ENCODE assay signal across 1 cellular context in the genomic region with DNA sequence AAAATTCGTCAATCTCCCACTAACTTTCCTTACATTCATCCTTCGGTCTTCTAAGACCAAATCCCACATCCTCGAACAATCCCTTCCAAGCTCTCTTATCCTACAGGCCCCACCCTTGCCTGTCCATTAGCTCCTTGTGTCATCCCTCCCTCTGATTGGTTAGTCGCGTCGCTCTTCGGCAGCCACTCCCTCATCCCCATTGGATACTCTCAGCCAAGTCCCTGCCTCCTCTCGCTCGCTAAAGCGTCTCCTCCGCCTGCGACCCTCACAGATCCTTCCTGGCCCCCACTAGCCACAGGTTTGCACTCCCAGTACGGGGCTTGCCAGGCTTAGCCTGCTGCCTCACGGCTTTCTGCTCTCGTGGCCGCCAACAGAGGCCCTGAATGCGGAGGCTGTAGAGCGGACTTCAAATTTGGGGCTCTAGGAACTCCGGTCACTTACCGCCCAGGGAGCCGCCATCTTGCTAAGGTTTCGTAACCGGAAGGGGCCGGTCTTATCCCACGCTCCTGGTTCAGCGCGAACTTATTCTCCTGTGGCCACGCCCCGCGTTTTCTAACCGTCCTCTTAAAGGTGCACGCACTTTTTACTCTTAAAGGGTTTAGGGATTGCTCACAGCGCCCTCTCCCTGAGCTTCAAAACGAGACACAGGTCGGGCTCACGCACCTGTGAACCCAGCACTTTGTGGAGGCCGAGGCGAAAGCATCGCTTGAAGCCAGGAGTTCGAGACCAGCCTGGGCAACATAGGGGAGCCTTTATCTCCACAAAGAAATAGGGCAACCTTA.
TF ChIP-seq lines count a peak whose summit lies in the region.

A gene (minus strand): TSS at position 472 of the 782 bp plus-strand sequence. CDS start 13 bp downstream, at position 459.

TF ChIP-seq in WTC11, 78 proteins besides CTCF, POLR2A, EP300 and RAD21 (continued from another document and continues in another):
- no peak for TF ChIP-seq MYBL2 (CRISPR knock-in tag; IDR thresholded peaks at IDR 0.05)
- TF ChIP-seq ZNF671 (CRISPR knock-in tag; IDR thresholded peaks at IDR 0.05) = no peak
- no peak for TF ChIP-seq PRRX2 (CRISPR knock-in tag; IDR thresholded peaks at IDR 0.05)
- TF ChIP-seq NFATC4 (CRISPR knock-in tag; IDR thresholded peaks at IDR 0.05) = no peak
- no peak for TF ChIP-seq FOXP1 (CRISPR knock-in tag; IDR thresholded peaks at IDR 0.05; ENCODE audit: borderline replicate concordance)
- TF ChIP-seq, protein P1, sequence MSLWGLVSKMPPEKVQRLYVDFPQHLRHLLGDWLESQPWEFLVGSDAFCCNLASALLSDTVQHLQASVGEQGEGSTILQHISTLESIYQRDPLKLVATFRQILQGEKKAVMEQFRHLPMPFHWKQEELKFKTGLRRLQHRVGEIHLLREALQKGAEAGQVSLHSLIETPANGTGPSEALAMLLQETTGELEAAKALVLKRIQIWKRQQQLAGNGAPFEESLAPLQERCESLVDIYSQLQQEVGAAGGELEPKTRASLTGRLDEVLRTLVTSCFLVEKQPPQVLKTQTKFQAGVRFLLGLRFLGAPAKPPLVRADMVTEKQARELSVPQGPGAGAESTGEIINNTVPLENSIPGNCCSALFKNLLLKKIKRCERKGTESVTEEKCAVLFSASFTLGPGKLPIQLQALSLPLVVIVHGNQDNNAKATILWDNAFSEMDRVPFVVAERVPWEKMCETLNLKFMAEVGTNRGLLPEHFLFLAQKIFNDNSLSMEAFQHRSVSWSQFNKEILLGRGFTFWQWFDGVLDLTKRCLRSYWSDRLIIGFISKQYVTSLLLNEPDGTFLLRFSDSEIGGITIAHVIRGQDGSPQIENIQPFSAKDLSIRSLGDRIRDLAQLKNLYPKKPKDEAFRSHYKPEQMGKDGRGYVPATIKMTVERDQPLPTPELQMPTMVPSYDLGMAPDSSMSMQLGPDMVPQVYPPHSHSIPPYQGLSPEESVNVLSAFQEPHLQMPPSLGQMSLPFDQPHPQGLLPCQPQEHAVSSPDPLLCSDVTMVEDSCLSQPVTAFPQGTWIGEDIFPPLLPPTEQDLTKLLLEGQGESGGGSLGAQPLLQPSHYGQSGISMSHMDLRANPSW (CRISPR knock-in tag; conservative IDR thresholded peaks at IDR 0.05; ENCODE audit: low read depth) = no peak
- TF ChIP-seq CREB1 (CRISPR knock-in tag; IDR thresholded peaks at IDR 0.05) = no peak
- no peak for TF ChIP-seq ZNF219 (CRISPR knock-in tag; IDR thresholded peaks at IDR 0.05; ENCODE audit: borderline replicate concordance)
- no peak for TF ChIP-seq ZNF317 (CRISPR knock-in tag; IDR thresholded peaks at IDR 0.05; ENCODE audit: borderline replicate concordance, low read depth)
- TF ChIP-seq, protein P2, sequence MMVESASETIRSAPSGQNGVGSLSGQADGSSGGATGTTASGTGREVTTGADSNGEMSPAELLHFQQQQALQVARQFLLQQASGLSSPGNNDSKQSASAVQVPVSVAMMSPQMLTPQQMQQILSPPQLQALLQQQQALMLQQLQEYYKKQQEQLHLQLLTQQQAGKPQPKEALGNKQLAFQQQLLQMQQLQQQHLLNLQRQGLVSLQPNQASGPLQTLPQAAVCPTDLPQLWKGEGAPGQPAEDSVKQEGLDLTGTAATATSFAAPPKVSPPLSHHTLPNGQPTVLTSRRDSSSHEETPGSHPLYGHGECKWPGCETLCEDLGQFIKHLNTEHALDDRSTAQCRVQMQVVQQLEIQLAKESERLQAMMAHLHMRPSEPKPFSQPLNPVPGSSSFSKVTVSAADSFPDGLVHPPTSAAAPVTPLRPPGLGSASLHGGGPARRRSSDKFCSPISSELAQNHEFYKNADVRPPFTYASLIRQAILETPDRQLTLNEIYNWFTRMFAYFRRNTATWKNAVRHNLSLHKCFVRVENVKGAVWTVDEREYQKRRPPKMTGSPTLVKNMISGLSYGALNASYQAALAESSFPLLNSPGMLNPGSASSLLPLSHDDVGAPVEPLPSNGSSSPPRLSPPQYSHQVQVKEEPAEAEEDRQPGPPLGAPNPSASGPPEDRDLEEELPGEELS (CRISPR knock-in tag; IDR thresholded peaks at IDR 0.05) = peak; percentile 39; the same call in 1 of the 2 replicates
- TF ChIP-seq, protein P3, sequence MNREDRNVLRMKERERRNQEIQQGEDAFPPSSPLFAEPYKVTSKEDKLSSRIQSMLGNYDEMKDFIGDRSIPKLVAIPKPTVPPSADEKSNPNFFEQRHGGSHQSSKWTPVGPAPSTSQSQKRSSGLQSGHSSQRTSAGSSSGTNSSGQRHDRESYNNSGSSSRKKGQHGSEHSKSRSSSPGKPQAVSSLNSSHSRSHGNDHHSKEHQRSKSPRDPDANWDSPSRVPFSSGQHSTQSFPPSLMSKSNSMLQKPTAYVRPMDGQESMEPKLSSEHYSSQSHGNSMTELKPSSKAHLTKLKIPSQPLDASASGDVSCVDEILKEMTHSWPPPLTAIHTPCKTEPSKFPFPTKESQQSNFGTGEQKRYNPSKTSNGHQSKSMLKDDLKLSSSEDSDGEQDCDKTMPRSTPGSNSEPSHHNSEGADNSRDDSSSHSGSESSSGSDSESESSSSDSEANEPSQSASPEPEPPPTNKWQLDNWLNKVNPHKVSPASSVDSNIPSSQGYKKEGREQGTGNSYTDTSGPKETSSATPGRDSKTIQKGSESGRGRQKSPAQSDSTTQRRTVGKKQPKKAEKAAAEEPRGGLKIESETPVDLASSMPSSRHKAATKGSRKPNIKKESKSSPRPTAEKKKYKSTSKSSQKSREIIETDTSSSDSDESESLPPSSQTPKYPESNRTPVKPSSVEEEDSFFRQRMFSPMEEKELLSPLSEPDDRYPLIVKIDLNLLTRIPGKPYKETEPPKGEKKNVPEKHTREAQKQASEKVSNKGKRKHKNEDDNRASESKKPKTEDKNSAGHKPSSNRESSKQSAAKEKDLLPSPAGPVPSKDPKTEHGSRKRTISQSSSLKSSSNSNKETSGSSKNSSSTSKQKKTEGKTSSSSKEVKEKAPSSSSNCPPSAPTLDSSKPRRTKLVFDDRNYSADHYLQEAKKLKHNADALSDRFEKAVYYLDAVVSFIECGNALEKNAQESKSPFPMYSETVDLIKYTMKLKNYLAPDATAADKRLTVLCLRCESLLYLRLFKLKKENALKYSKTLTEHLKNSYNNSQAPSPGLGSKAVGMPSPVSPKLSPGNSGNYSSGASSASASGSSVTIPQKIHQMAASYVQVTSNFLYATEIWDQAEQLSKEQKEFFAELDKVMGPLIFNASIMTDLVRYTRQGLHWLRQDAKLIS (CRISPR knock-in tag; IDR thresholded peaks at IDR 0.05; ENCODE audit: borderline replicate concordance) = no peak
- TF ChIP-seq NR3C1 (CRISPR knock-in tag; conservative IDR thresholded peaks at IDR 0.05; ENCODE audit: low read depth) = no peak
- peak; percentile 38; the same call in 1 of the 2 replicates for TF ChIP-seq JUN (CRISPR knock-in tag; IDR thresholded peaks at IDR 0.05)
- TF ChIP-seq, protein P4, sequence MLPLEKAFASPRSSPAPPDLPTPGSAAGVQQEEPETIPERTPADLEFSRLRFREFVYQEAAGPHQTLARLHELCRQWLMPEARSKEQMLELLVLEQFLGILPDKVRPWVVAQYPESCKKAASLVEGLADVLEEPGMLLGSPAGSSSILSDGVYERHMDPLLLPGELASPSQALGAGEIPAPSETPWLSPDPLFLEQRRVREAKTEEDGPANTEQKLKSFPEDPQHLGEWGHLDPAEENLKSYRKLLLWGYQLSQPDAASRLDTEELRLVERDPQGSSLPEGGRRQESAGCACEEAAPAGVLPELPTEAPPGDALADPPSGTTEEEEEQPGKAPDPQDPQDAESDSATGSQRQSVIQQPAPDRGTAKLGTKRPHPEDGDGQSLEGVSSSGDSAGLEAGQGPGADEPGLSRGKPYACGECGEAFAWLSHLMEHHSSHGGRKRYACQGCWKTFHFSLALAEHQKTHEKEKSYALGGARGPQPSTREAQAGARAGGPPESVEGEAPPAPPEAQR (CRISPR knock-in tag; IDR thresholded peaks at IDR 0.05) = no peak
- TF ChIP-seq, protein P5, sequence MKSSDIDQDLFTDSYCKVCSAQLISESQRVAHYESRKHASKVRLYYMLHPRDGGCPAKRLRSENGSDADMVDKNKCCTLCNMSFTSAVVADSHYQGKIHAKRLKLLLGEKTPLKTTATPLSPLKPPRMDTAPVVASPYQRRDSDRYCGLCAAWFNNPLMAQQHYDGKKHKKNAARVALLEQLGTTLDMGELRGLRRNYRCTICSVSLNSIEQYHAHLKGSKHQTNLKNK (CRISPR knock-in tag; IDR thresholded peaks at IDR 0.05) = no peak
- TF ChIP-seq CREM (CRISPR knock-in tag; IDR thresholded peaks at IDR 0.05) = 0 out of 2 replicates have a peak, but pooled peaks have one; percentile 42
- TF ChIP-seq, protein P6, sequence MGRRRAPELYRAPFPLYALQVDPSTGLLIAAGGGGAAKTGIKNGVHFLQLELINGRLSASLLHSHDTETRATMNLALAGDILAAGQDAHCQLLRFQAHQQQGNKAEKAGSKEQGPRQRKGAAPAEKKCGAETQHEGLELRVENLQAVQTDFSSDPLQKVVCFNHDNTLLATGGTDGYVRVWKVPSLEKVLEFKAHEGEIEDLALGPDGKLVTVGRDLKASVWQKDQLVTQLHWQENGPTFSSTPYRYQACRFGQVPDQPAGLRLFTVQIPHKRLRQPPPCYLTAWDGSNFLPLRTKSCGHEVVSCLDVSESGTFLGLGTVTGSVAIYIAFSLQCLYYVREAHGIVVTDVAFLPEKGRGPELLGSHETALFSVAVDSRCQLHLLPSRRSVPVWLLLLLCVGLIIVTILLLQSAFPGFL (CRISPR knock-in tag; IDR thresholded peaks at IDR 0.05; ENCODE audit: borderline replicate concordance) = no peak
- TF ChIP-seq TCF7 (CRISPR knock-in tag; IDR thresholded peaks at IDR 0.05; ENCODE audit: low read depth) = no peak
- TF ChIP-seq FOXJ3 (CRISPR knock-in tag; IDR thresholded peaks at IDR 0.05; ENCODE audit: borderline replicate concordance) = no peak
- TF ChIP-seq SP1 (CRISPR knock-in tag; conservative IDR thresholded peaks at IDR 0.05) = peak; percentile 85
- TF ChIP-seq, protein P7, sequence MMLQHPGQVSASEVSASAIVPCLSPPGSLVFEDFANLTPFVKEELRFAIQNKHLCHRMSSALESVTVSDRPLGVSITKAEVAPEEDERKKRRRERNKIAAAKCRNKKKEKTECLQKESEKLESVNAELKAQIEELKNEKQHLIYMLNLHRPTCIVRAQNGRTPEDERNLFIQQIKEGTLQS (CRISPR knock-in tag; conservative IDR thresholded peaks at IDR 0.05) = no peak
- no peak for TF ChIP-seq ESRRA (CRISPR knock-in tag; IDR thresholded peaks at IDR 0.05; ENCODE audit: borderline replicate concordance)
- no peak for TF ChIP-seq JAZF1 (CRISPR knock-in tag; IDR thresholded peaks at IDR 0.05)
- TF ChIP-seq, protein P8, sequence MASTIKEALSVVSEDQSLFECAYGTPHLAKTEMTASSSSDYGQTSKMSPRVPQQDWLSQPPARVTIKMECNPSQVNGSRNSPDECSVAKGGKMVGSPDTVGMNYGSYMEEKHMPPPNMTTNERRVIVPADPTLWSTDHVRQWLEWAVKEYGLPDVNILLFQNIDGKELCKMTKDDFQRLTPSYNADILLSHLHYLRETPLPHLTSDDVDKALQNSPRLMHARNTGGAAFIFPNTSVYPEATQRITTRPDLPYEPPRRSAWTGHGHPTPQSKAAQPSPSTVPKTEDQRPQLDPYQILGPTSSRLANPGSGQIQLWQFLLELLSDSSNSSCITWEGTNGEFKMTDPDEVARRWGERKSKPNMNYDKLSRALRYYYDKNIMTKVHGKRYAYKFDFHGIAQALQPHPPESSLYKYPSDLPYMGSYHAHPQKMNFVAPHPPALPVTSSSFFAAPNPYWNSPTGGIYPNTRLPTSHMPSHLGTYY (CRISPR knock-in tag; IDR thresholded peaks at IDR 0.05) = no peak
- TF ChIP-seq, protein P9, sequence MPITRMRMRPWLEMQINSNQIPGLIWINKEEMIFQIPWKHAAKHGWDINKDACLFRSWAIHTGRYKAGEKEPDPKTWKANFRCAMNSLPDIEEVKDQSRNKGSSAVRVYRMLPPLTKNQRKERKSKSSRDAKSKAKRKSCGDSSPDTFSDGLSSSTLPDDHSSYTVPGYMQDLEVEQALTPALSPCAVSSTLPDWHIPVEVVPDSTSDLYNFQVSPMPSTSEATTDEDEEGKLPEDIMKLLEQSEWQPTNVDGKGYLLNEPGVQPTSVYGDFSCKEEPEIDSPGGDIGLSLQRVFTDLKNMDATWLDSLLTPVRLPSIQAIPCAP (CRISPR knock-in tag; IDR thresholded peaks at IDR 0.05) = no peak
- TF ChIP-seq, protein P10, sequence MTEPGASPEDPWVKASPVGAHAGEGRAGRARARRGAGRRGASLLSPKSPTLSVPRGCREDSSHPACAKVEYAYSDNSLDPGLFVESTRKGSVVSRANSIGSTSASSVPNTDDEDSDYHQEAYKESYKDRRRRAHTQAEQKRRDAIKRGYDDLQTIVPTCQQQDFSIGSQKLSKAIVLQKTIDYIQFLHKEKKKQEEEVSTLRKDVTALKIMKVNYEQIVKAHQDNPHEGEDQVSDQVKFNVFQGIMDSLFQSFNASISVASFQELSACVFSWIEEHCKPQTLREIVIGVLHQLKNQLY (CRISPR knock-in tag; IDR thresholded peaks at IDR 0.05) = no peak
- TF ChIP-seq SMAD4 (CRISPR knock-in tag; IDR thresholded peaks at IDR 0.05) = no peak
- TF ChIP-seq, protein P11, sequence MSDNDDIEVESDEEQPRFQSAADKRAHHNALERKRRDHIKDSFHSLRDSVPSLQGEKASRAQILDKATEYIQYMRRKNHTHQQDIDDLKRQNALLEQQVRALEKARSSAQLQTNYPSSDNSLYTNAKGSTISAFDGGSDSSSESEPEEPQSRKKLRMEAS (CRISPR knock-in tag; IDR thresholded peaks at IDR 0.05) = peak; percentile 53; the same call in 1 of the 2 replicates
- TF ChIP-seq, protein P12, sequence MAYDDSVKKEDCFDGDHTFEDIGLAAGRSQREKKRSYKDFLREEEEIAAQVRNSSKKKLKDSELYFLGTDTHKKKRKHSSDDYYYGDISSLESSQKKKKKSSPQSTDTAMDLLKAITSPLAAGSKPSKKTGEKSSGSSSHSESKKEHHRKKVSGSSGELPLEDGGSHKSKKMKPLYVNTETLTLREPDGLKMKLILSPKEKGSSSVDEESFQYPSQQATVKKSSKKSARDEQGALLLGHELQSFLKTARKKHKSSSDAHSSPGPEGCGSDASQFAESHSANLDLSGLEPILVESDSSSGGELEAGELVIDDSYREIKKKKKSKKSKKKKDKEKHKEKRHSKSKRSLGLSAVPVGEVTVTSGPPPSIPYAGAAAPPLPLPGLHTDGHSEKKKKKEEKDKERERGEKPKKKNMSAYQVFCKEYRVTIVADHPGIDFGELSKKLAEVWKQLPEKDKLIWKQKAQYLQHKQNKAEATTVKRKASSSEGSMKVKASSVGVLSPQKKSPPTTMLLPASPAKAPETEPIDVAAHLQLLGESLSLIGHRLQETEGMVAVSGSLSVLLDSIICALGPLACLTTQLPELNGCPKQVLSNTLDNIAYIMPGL (CRISPR knock-in tag; IDR thresholded peaks at IDR 0.05) = no peak
- TF ChIP-seq GTF2I (CRISPR knock-in tag; conservative IDR thresholded peaks at IDR 0.05) = no peak
